Comparison of ENCODE assay signal across 1 cellular context in the genomic region with DNA sequence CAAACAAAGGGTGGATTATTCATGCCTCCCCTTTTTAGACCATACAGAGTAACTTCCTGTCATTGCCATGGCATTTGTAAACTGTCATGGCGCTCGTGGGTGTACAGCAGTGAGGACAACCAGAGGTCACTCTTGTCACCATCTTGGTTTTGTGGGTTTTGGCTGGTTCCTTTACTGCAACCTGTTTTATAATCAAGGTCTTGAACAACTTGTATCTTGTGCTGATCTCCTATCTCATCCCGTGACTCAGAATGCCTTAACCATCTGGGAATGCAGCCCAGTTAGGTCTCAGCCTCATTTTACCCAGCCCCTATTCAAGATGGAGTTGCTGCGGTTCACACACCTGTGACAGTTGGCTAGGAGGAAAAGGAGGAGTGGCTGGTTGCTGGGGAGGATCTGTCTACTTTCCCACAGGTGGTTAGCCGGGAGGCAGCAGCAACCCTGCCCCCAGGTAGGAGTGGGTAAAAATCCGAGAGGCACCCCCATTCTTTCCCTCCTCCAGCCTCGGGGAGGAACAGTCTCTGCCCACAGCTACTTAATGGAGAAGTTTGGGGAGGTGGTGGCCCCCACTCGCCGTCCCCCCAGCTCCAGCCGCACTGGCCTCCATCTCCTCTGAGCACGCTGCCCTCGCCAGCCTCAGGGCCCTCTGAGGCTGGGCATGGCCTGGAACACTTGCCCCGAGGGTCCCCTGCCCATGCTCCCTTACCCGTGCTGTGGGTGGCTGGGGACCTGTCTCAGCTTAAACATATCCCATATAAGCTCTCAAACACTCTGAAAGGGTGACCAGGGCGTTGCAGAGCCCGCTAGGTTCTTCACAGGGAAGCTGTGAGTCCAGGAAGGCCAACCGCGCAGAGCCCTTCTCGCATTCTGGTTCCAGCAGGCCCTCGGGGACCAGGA.
TF ChIP-seq lines count a peak whose summit lies in the region.

No MANE protein-coding gene starts in this region.

TF ChIP-seq in H1, 55 proteins besides CTCF, POLR2A, EP300 and RAD21:
- TF ChIP-seq SIN3A (conservative IDR thresholded peaks at IDR 0.05 in 1 of 2, IDR thresholded peaks at IDR 0.05 in 1 of 2; ENCODE audit: low read depth in 1 of 2, low read length in 2 of 2) (no peak), ASH2L (IDR thresholded peaks at IDR 0.05; ENCODE audit: low read length) (no peak), SIRT6 (IDR thresholded peaks at IDR 0.05; ENCODE audit: low read length) (no peak), JUND (IDR thresholded peaks at IDR 0.05; ENCODE audit: low read length) (no peak), KDM4A (IDR thresholded peaks at IDR 0.05; ENCODE audit: low read depth, low read length, severe bottlenecking) (no peak)
- TF ChIP-seq, protein P1, sequence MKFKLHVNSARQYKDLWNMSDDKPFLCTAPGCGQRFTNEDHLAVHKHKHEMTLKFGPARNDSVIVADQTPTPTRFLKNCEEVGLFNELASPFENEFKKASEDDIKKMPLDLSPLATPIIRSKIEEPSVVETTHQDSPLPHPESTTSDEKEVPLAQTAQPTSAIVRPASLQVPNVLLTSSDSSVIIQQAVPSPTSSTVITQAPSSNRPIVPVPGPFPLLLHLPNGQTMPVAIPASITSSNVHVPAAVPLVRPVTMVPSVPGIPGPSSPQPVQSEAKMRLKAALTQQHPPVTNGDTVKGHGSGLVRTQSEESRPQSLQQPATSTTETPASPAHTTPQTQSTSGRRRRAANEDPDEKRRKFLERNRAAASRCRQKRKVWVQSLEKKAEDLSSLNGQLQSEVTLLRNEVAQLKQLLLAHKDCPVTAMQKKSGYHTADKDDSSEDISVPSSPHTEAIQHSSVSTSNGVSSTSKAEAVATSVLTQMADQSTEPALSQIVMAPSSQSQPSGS (IDR thresholded peaks at IDR 0.05; ENCODE audit: low read length), result no peak
TF ChIP-seq in H1: peak in this region for 0.
